Comparison of ENCODE assay signal across 27 cellular contexts in the genomic region with DNA sequence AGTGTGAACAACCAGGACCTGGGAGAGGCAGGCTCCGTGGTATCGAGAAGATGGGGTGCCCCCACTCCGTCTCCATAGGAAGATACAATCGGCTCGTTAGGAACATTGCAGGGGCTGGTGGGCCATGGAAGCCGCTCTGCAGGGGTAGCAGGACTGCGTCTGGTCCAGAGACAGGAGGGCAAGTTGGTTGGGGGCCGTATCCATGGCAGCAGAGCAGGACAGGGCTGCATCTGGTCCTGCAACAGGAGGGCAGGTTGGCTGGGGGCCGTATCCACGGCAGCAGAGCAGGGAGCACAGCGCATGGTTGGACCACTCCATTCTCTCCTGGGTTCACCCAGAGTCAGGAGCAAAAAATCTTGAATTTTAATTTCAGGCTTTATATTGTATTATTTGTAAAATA.
"Had no signal": no experiment of that assay in that cellular context is flagged by ENCODE, and none has a peak within 500 bp of the region (broad histone marks: within the 10 kb centered on the region; RNA-seq: fewer than 3 reads in every experiment).

No MANE protein-coding gene starts in this region.

- H3K36me3 ChIP-seq: ascending aorta, breast epithelium, cardiac muscle cell had no signal

- H3K27ac ChIP-seq: ascending aorta, breast epithelium, cardiac muscle cell, coronary artery, dorsolateral prefrontal cortex had no signal

- FAIRE-seq: frontal cortex had no signal

- DNase-seq: activated CD4-positive, alpha-beta memory T cell treated with anti-CD3 and anti-CD28 coated beads for 36 hours; activated CD4-positive, alpha-beta T cell treated with anti-CD3 and anti-CD28 coated beads for 36 hours; activated CD4-positive, alpha-beta T cell treated with anti-CD3 and anti-CD28 coated beads, Interleukin-2, amount 10 ng/mL, durations not matched to agents 24 days and 14 days; activated CD4-positive, CD25-positive, alpha-beta regulatory T cell; activated CD8-positive, alpha-beta memory T cell treated with anti-CD3 and anti-CD28 coated beads, Interleukin-2, amount 10 ng/mL, durations not matched to agents 7 days and 5 days; activated CD8-positive, alpha-beta memory T cell treated with anti-CD3 and anti-CD28 coated beads, Interleukin-2, amount 50 U/mL, for 4 hours; activated CD8-positive, alpha-beta T cell treated with anti-CD3 and anti-CD28 coated beads, Interleukin-2, amount 10 ng/mL, durations not matched to agents 7 days and 5 days; activated gamma-delta T cell; activated naive CD4-positive, alpha-beta T cell; activated naive CD4-positive, alpha-beta T cell treated with anti-CD3 and anti-CD28 coated beads, Interleukin-2, amount 10 ng/mL, durations not matched to agents 7 days and 5 days; activated naive CD8-positive, alpha-beta T cell treated with anti-CD3 and anti-CD28 coated beads, Interleukin-2, amount 10 ng/mL, durations not matched to agents 7 days and 5 days; activated T-cell treated with anti-CD3 and anti-CD28 coated beads, Interleukin-2, amount 50 U/mL, for 1 hour; activated T-cell treated with anti-CD3 and anti-CD28 coated beads, Interleukin-2, amount 50 U/mL, for 48 hours; central memory CD4-positive, alpha-beta T cell; cerebellar nuclear complex; effector memory CD4-positive, alpha-beta T cell; endodermal cell; foreskin fibroblast; T-helper 2 cell had no signal

- H3K4me3 ChIP-seq: ascending aorta, breast epithelium, cardiac muscle cell, coronary artery, dorsolateral prefrontal cortex had no signal

- ATAC-seq: activated CD4-positive, alpha-beta T cell treated with anti-CD3 and anti-CD28 coated beads for 36 hours; activated CD8-positive, alpha-beta memory T cell treated with anti-CD3 and anti-CD28 coated beads, Interleukin-2, amount 10 ng/mL, durations not matched to agents 7 days and 5 days; activated CD8-positive, alpha-beta T cell treated with anti-CD3 and anti-CD28 coated beads, Interleukin-2, amount 10 ng/mL, durations not matched to agents 7 days and 5 days; activated naive CD4-positive, alpha-beta T cell treated with anti-CD3 and anti-CD28 coated beads, Interleukin-2, amount 50 U/mL, for 72 hours; esophagus mucosa had no signal

- H3K9me3 ChIP-seq: ascending aorta, breast epithelium had no signal

- H3K27me3 ChIP-seq: ascending aorta, breast epithelium, cardiac muscle cell had no signal
